In the genomic region with DNA sequence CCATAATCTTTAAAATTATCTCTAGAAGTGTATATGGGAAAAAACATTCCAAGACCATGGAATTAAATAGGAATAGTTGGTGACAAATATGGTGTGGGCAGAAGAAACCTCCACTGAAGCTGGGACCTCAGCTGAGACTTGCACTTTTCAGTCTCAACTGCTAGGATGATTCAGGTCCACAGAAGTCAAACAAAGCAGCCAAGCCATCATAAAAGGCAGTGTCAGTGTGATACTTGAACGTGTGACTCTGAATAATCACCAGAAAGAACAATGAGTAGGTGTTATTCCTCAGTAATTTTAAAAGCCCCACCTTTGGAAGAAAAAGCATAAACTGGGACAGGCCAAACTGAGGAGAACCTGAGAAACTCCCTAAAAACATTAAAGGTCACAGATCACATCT, we compare ENCODE assay signal across 30 cellular contexts.
"Had no signal": no experiment of that assay in that cellular context is flagged by ENCODE, and none has a peak within 500 bp of the region (broad histone marks: within the 10 kb centered on the region; RNA-seq: fewer than 3 reads in every experiment).

No MANE protein-coding gene starts in this region.

- H3K9me3 Mint-ChIP-seq: activated naive CD4-positive, alpha-beta T cell treated with anti-CD3 and anti-CD28 coated beads, Interleukin-2, amount 10 ng/mL, durations not matched to agents 7 days and 5 days; activated naive CD8-positive, alpha-beta T cell treated with anti-CD3 and anti-CD28 coated beads, Interleukin-2, amount 10 ng/mL, durations not matched to agents 7 days and 5 days; activated T-helper 1 cell treated with anti-CD3 and anti-CD28 coated beads, Interleukin-12 subunit alpha, Interleukin-12 subunit beta, Interleukin-2, Interleukin-4 antibody, amounts not matched to agents 30 ng/mL and 10 ng/mL and 1 ng/mL, durations not matched to agents 14 hours and 24 hours and 36 hours; stimulated activated effector memory CD8-positive, alpha-beta T cell treated with anti-CD3 and anti-CD28 coated beads, Interleukin-12 subunit alpha, Interleukin-12 subunit beta, amount 100 ng/mL, for 72 hours; stimulated activated naive CD8-positive, alpha-beta T cell treated with anti-CD3 and anti-CD28 coated beads, Interleukin-15, Interleukin-2, amounts not matched to agents 100 ng/mL and 50 ng/mL, for 24 hours; T-helper 2 cell treated with Interferon-gamma antibody and Interleukin-4, amounts not matched to agents 5 μg/mL and 100 μg/mL, for 36 hours had no signal

- H3K36me3 ChIP-seq: breast epithelium, colonic mucosa, neutrophil, ovary, thoracic aorta, uterus had no signal

- H3K27ac ChIP-seq: breast epithelium, colonic mucosa, neutrophil, ovary, skin epidermis, thoracic aorta, uterus had no signal

- DNase-seq: activated CD4-positive, alpha-beta T cell treated with anti-CD3 and anti-CD28 coated beads for 48 hours; activated CD4-positive, alpha-beta T cell treated with anti-CD3 and anti-CD28 coated beads, Interleukin-2, amount 50 U/mL, for 48 hours; activated CD8-positive, alpha-beta memory T cell treated with anti-CD3 and anti-CD28 coated beads, Interleukin-2, amount 50 U/mL, for 4 hours; activated gamma-delta T cell; activated naive CD4-positive, alpha-beta T cell treated with anti-CD3 and anti-CD28 coated beads, Interleukin-2, amount 10 ng/mL, durations not matched to agents 7 days and 5 days; activated naive CD8-positive, alpha-beta T cell treated with anti-CD3 and anti-CD28 coated beads, Interleukin-2, amount 10 ng/mL, durations not matched to agents 7 days and 5 days; activated T-cell treated with anti-CD3 and anti-CD28 coated beads, Interleukin-2, amount 50 U/mL, for 1 hour; amygdala; colonic mucosa; effector CD8-positive, alpha-beta T cell; foreskin fibroblast; left colon; naive B cell; nephron progenitor cell; ovary; stimulated activated CD4-positive, alpha-beta T cell treated with anti-CD3 and anti-CD28 coated beads, Interleukin-4, amount 100 ng/mL, for 24 hours; T-helper 1 cell; uterus had no signal

- H3K4me3 Mint-ChIP-seq: activated naive CD4-positive, alpha-beta T cell treated with anti-CD3 and anti-CD28 coated beads, Interleukin-2, amount 10 ng/mL, durations not matched to agents 7 days and 5 days; activated naive CD8-positive, alpha-beta T cell treated with anti-CD3 and anti-CD28 coated beads, Interleukin-2, amount 10 ng/mL, durations not matched to agents 7 days and 5 days; activated T-helper 1 cell treated with anti-CD3 and anti-CD28 coated beads, Interleukin-12 subunit alpha, Interleukin-12 subunit beta, Interleukin-2, Interleukin-4 antibody, amounts not matched to agents 30 ng/mL and 10 ng/mL and 1 ng/mL, durations not matched to agents 14 hours and 24 hours and 36 hours; mesothelial cell of epicardium; naive B cell; nephron progenitor cell; stimulated activated effector memory CD8-positive, alpha-beta T cell treated with anti-CD3 and anti-CD28 coated beads, Interleukin-12 subunit alpha, Interleukin-12 subunit beta, amount 100 ng/mL, for 72 hours; stimulated activated naive CD8-positive, alpha-beta T cell treated with anti-CD3 and anti-CD28 coated beads, Interleukin-15, Interleukin-2, amounts not matched to agents 100 ng/mL and 50 ng/mL, for 24 hours; T-helper 2 cell treated with Interferon-gamma antibody and Interleukin-4, amounts not matched to agents 5 μg/mL and 100 μg/mL, for 36 hours; type B pancreatic cell had no signal

- H3K36me3 Mint-ChIP-seq: activated naive CD4-positive, alpha-beta T cell treated with anti-CD3 and anti-CD28 coated beads, Interleukin-2, amount 10 ng/mL, durations not matched to agents 7 days and 5 days; activated naive CD8-positive, alpha-beta T cell treated with anti-CD3 and anti-CD28 coated beads, Interleukin-2, amount 10 ng/mL, durations not matched to agents 7 days and 5 days; mesothelial cell of epicardium; naive B cell; stimulated activated effector memory CD8-positive, alpha-beta T cell treated with anti-CD3 and anti-CD28 coated beads, Interleukin-12 subunit alpha, Interleukin-12 subunit beta, amount 100 ng/mL, for 72 hours had no signal

- H3K4me3 ChIP-seq: breast epithelium, colonic mucosa, ovary, skin epidermis, thoracic aorta, uterus had no signal

- H3K27me3 ChIP-seq: breast epithelium, colonic mucosa, neutrophil, ovary, uterus had no signal

- H3K27me3 Mint-ChIP-seq: progenitor cell of endocrine pancreas had no signal

- H3K4me1 Mint-ChIP-seq: activated naive CD8-positive, alpha-beta T cell treated with anti-CD3 and anti-CD28 coated beads, Interleukin-2, amount 10 ng/mL, durations not matched to agents 7 days and 5 days; stimulated activated effector memory CD8-positive, alpha-beta T cell treated with anti-CD3 and anti-CD28 coated beads, Interleukin-12 subunit alpha, Interleukin-12 subunit beta, amount 100 ng/mL, for 72 hours had no signal

- H3K27ac Mint-ChIP-seq: activated naive CD4-positive, alpha-beta T cell treated with anti-CD3 and anti-CD28 coated beads, Interleukin-2, amount 10 ng/mL, durations not matched to agents 7 days and 5 days; activated naive CD8-positive, alpha-beta T cell treated with anti-CD3 and anti-CD28 coated beads, Interleukin-2, amount 10 ng/mL, durations not matched to agents 7 days and 5 days; activated T-helper 1 cell treated with anti-CD3 and anti-CD28 coated beads, Interleukin-12 subunit alpha, Interleukin-12 subunit beta, Interleukin-2, Interleukin-4 antibody, amounts not matched to agents 30 ng/mL and 10 ng/mL and 1 ng/mL, durations not matched to agents 14 hours and 24 hours and 36 hours; mesothelial cell of epicardium; naive B cell; nephron progenitor cell; progenitor cell of endocrine pancreas; stimulated activated effector memory CD8-positive, alpha-beta T cell treated with anti-CD3 and anti-CD28 coated beads, Interleukin-12 subunit alpha, Interleukin-12 subunit beta, amount 100 ng/mL, for 72 hours; stimulated activated naive CD8-positive, alpha-beta T cell treated with anti-CD3 and anti-CD28 coated beads, Interleukin-15, Interleukin-2, amounts not matched to agents 100 ng/mL and 50 ng/mL, for 24 hours; T-helper 2 cell treated with Interferon-gamma antibody and Interleukin-4, amounts not matched to agents 5 μg/mL and 100 μg/mL, for 36 hours; type B pancreatic cell had no signal

- ATAC-seq: left colon; sciatic nerve; stimulated activated effector memory CD8-positive, alpha-beta T cell treated with anti-CD3 and anti-CD28 coated beads, Interleukin-12 subunit alpha, Interleukin-12 subunit beta, amount 100 ng/mL, for 72 hours had no signal

- H3K9me3 ChIP-seq: colonic mucosa, neutrophil, ovary, thoracic aorta, uterus had no signal

- H3K4me1 ChIP-seq: breast epithelium, colonic mucosa, uterus had no signal
